ENCODE assay signal across 1 cellular context in the genomic region with DNA sequence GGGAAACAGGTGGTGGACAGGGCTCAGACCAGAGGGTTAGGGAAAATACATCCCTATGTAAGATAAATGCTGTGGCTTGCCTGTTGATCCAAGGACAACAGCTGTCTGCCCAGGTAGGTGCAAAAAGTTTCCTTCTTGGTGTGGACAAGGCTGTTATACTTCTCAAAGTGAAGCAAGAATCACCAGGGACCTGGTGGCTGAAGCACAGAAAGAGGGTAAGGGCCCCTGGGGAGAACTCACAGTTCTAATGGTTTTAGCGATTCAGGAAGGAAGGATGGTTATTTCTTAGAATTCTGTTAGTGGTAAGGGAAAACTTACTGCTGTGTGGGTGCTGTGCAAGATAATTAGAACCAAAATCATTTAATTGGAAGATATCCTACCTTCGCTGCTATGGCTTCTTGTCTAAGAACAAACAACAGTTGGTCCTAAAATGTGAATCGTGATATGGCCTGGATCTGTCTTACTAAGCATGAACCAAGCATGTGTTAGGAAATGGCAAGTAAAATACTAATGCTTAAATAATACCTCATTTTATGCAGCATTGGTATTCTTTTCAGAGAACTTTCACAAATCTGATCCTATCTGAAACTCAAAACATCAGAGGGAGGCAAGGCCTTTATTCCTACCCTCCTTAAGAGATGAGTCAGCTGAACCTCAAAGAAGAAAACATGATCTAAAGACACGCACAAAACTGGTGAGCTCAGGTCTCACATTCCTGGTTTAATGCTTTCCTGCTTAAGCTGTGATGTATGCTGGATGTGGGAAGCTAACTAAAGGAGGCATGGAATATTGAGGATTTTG.
TF ChIP-seq lines count a peak whose summit lies in the region.

No MANE protein-coding gene starts in this region.

TF ChIP-seq in SK-N-SH treated with all-trans-retinoic acid at 6 μM for 48 hours, 23 proteins besides CTCF, POLR2A, EP300 and RAD21 (continued from another document):
- TF ChIP-seq, protein P1, sequence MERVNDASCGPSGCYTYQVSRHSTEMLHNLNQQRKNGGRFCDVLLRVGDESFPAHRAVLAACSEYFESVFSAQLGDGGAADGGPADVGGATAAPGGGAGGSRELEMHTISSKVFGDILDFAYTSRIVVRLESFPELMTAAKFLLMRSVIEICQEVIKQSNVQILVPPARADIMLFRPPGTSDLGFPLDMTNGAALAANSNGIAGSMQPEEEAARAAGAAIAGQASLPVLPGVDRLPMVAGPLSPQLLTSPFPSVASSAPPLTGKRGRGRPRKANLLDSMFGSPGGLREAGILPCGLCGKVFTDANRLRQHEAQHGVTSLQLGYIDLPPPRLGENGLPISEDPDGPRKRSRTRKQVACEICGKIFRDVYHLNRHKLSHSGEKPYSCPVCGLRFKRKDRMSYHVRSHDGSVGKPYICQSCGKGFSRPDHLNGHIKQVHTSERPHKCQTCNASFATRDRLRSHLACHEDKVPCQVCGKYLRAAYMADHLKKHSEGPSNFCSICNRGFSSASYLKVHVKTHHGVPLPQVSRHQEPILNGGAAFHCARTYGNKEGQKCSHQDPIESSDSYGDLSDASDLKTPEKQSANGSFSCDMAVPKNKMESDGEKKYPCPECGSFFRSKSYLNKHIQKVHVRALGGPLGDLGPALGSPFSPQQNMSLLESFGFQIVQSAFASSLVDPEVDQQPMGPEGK (CRISPR knock-in tag; IDR thresholded peaks at IDR 0.05; ENCODE audit: borderline replicate concordance): no peak
- TF ChIP-seq, protein P2, sequence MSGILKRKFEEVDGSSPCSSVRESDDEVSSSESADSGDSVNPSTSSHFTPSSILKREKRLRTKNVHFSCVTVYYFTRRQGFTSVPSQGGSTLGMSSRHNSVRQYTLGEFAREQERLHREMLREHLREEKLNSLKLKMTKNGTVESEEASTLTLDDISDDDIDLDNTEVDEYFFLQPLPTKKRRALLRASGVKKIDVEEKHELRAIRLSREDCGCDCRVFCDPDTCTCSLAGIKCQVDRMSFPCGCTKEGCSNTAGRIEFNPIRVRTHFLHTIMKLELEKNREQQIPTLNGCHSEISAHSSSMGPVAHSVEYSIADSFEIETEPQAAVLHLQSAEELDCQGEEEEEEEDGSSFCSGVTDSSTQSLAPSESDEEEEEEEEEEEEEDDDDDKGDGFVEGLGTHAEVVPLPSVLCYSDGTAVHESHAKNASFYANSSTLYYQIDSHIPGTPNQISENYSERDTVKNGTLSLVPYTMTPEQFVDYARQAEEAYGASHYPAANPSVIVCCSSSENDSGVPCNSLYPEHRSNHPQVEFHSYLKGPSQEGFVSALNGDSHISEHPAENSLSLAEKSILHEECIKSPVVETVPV (CRISPR knock-in tag; IDR thresholded peaks at IDR 0.05): no peak
